Comparison of ENCODE assay signal across 13 cellular contexts in the genomic region with DNA sequence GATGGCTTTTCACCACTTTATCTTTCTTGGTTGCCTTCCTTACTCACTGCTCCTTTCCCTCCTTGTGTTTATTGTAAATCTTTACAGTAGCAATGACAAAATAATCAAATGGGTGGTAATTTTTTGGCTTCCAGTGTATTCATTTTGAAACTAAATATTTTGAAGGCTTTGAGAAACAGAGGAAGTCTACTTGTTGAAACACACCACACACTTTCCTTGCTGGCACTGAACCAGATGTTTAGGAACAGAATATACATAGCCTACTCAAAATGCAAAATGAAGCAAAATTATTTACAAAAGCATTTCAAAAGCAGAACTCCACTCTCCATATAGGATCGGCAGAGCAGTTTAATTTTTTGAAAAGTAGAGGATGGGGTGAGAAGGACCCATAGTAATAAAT.
DNase-seq lines count a peak whose midpoint lies in the region; ATAC-seq and TF ChIP-seq lines count a peak whose summit lies in the region.
"Had no signal": no experiment of that assay in that cellular context is flagged by ENCODE, and none has a peak within 500 bp of the region (broad histone marks: within the 10 kb centered on the region; RNA-seq: fewer than 3 reads in every experiment).

No MANE protein-coding gene starts in this region.

- no peak for TF ChIP-seq EP300 in stomach (IDR thresholded peaks at IDR 0.05)

- H3K9me3 ChIP-seq in GM23248 (ENCODE audit: low read depth), result no peaks in the 10 kb centered on the region
- no peaks in the 10 kb centered on the region for H3K9me3 ChIP-seq in stomach

- H3K4me1 ChIP-seq in GM23248 (ENCODE audit: insufficient read depth) (peaks cover 36% of the 10 kb centered on the region), stomach (peaks cover 9 to 40% (median 18%) of the 10 kb centered on the region in 4 donors)

- ATAC-seq in HG02981 (IDR thresholded peaks at IDR 0.05; ENCODE audit: unreplicated experiment), result no peak
- ATAC-seq: esophagus mucosa had no signal

- H4K20me1 ChIP-seq in GM23248 (ENCODE audit: insufficient read depth), result no peaks in the 10 kb centered on the region

- in situ Hi-C loops in GM23248 (cut with MboI) (no loop called here), GM13976 (cut with MboI; ENCODE audit: low sequenced_read_pairs, unreplicated experiment) (no loop called here)

- peak overlapping the region; percentile 95 for H3K4me3 ChIP-seq in GM23248
- H3K4me3 ChIP-seq in fibroblast of the aortic adventitia (ENCODE audit: low read depth, low read length), result peak overlapping the region; percentile 73
- peak overlapping the region in 3 of 4 donors; percentile 40 to 43 (median 43) for H3K4me3 ChIP-seq in stomach

- TF ChIP-seq POLR2A in stomach (IDR thresholded peaks at IDR 0.05), result no peak

- no peaks in the 10 kb centered on the region for H3K36me3 ChIP-seq in GM23248 (ENCODE audit: low read depth)
- no peaks in the 10 kb centered on the region for H3K36me3 ChIP-seq in stomach

- TF ChIP-seq CTCF in VCaP (conservative IDR thresholded peaks at IDR 0.05) (no peak), fibroblast of the aortic adventitia (IDR thresholded peaks at IDR 0.05; ENCODE audit: insufficient read depth, low read length) (no peak), stomach (IDR thresholded peaks at IDR 0.05) (no peak), GM13976 (IDR thresholded peaks at IDR 0.05; ENCODE audit: borderline replicate concordance, control extremely low read depth, extremely low read depth, insufficient read depth, missing control alignments) (no peak)

- peaks cover 37% of the 10 kb centered on the region for H3F3A ChIP-seq in GM23248 (ENCODE audit: insufficient read depth)

- peak overlapping the region; percentile 87 for H3K27ac ChIP-seq in GM23248
- peak overlapping the region; percentile 54 for H3K27ac ChIP-seq in VCaP
- peak overlapping the region in 4 of 5 donors; percentile 74 to 87 (median 82) for H3K27ac ChIP-seq in stomach

- peak overlapping the region; percentile 89 for H3K9ac ChIP-seq in GM23248

- DNase-seq in GM23248 (no peak), fibroblast of the aortic adventitia (ENCODE audit: low read depth) (peak; percentile 51), stomach (no peak), RPMI8226 (no peak), GM13976 (ENCODE audit: low spot score) (no peak)
- no peak for DNase-seq in activated naive CD4-positive, alpha-beta T cell (lab: John Stamatoyannopoulos, UW)
- DNase-seq: CD4-positive, alpha-beta T cell; KG1; NCI-H146; NCI-H526 treated with DMSO at 0.1 percent for 48 hours had no signal

- peaks cover 55% of the 10 kb centered on the region for H3K79me2 ChIP-seq in GM23248 (ENCODE audit: insufficient read depth)

- H2AFZ ChIP-seq in GM23248, result peak overlapping the region; percentile 8; the same call in 1 of the 2 replicates

- peak overlapping the region; percentile 97 for H3K4me2 ChIP-seq in GM23248 (ENCODE audit: unreplicated experiment)

- H3K9me2 ChIP-seq in GM23248 (ENCODE audit: insufficient read depth), result no peaks in the 10 kb centered on the region

- intact Hi-C loops in stomach (cut with DNase I; ENCODE audit: low total_unique reads), result no loop called here

- WGBS in GM23248 (ENCODE audit: low coverage in 1 of 2, low lambda C conversion rate in 2 of 2, missing lambda C conversion rate in 2 of 2), 2 experiments, result 15 to 21% methylated on average over 1 of the region's 1 CpG
- WGBS in stomach, 5 donors, result 40 to 84% (median 64%) methylated on average over 1 of the region's 1 CpG

- H3K27me3 ChIP-seq in GM23248 (replicated peaks; ENCODE audit: insufficient read depth), result no peaks in the 10 kb centered on the region
- no peaks in the 10 kb centered on the region for H3K27me3 ChIP-seq in stomach

Comparison
In these comparisons a context has a peak if more than half of its experiments do, and no peak if none do; other contexts are left out.
1. H3K4me3 ChIP-seq: peak in every context shown above with its lines; median percentile 95 in GM23248; 73 in fibroblast of the aortic adventitia; 43 in stomach.